ENCODE assay signal across 30 cellular contexts in genomic region chr3:149705416-149705815, GRCh38.
"Had no signal": no experiment of that assay in that cellular context is flagged by ENCODE, and none has a peak within 500 bp of the region (broad histone marks: within the 10 kb centered on the region; RNA-seq: fewer than 3 reads in every experiment).

No MANE protein-coding gene starts in this region.

- H3K27me3 Mint-ChIP-seq: activated CD4-positive, alpha-beta memory T cell treated with anti-CD3 and anti-CD28 coated beads for 36 hours; activated CD4-positive, alpha-beta T cell treated with anti-CD3 and anti-CD28 coated beads, Interleukin-2, amount 10 ng/mL, durations not matched to agents 24 days and 14 days had no signal

- ATAC-seq: left colon; naive thymus-derived CD4-positive, alpha-beta T cell; stimulated activated naive B cell treated with anti-CD40 and anti-IgM and Interleukin-4, amounts not matched to agents 10 μg/mL and 1 μg/mL and 100 μg/mL, for 72 hours had no signal

- H3K9me3 Mint-ChIP-seq: activated CD4-positive, alpha-beta memory T cell treated with anti-CD3 and anti-CD28 coated beads for 36 hours; activated CD4-positive, alpha-beta T cell treated with anti-CD3 and anti-CD28 coated beads, Interleukin-2, amount 10 ng/mL, durations not matched to agents 24 days and 14 days; activated naive CD4-positive, alpha-beta T cell treated with anti-CD3 and anti-CD28 coated beads for 36 hours; stimulated activated naive B cell treated with anti-CD40 and anti-IgM and Interleukin-4, amounts not matched to agents 10 μg/mL and 1 μg/mL and 100 μg/mL, for 72 hours had no signal

- H3K9me3 ChIP-seq: colonic mucosa, esophagus squamous epithelium, right atrium auricular region, suprapubic skin, tibial nerve had no signal

- H3K36me3 ChIP-seq: colonic mucosa, esophagus squamous epithelium, right atrium auricular region, suprapubic skin, tibial nerve had no signal

- H3K27me3 ChIP-seq: colonic mucosa, esophagus squamous epithelium, right atrium auricular region, suprapubic skin, tibial nerve had no signal

- FAIRE-seq: kidney, urothelium cell line had no signal

- H3K4me3 Mint-ChIP-seq: activated CD4-positive, alpha-beta memory T cell treated with anti-CD3 and anti-CD28 coated beads for 36 hours; activated CD4-positive, alpha-beta T cell treated with anti-CD3 and anti-CD28 coated beads, Interleukin-2, amount 10 ng/mL, durations not matched to agents 24 days and 14 days; activated naive CD4-positive, alpha-beta T cell treated with anti-CD3 and anti-CD28 coated beads for 36 hours; activated naive CD8-positive, alpha-beta T cell treated with anti-CD3 and anti-CD28 coated beads, Interleukin-2, amount 10 ng/mL, durations not matched to agents 7 days and 5 days; activated T-helper 1 cell treated with anti-CD3 and anti-CD28 coated beads, Interleukin-12 subunit alpha, Interleukin-12 subunit beta, Interleukin-2, Interleukin-4 antibody, amounts not matched to agents 30 ng/mL and 10 ng/mL and 1 ng/mL, durations not matched to agents 14 hours and 24 hours and 36 hours; naive thymus-derived CD4-positive, alpha-beta T cell; neural crest cell; stimulated activated naive B cell treated with anti-CD40 and anti-IgM and Interleukin-4, amounts not matched to agents 10 μg/mL and 1 μg/mL and 100 μg/mL, for 72 hours had no signal

- H3K9ac ChIP-seq: parathyroid adenoma had no signal

- H3K4me1 ChIP-seq: colonic mucosa, esophagus squamous epithelium, parathyroid adenoma, right atrium auricular region had no signal

- DNase-seq: activated CD4-positive, alpha-beta memory T cell treated with anti-CD3 and anti-CD28 coated beads for 36 hours; activated CD4-positive, alpha-beta T cell treated with anti-CD3 and anti-CD28 coated beads, Interleukin-2, amount 10 ng/mL, durations not matched to agents 24 days and 14 days; activated CD4-positive, CD25-positive, alpha-beta regulatory T cell treated with anti-CD3 and anti-CD28 coated beads, Interleukin-2, amount 50 U/mL, for 72 hours; activated CD8-positive, alpha-beta memory T cell treated with anti-CD3 and anti-CD28 coated beads, Interleukin-2, amount 50 U/mL, for 4 hours; activated effector memory CD4-positive, alpha-beta T cell treated with anti-CD3 and anti-CD28 coated beads, Interleukin-2, amount 50 U/mL, for 16 hours; activated naive CD4-positive, alpha-beta T cell treated with anti-CD3 and anti-CD28 coated beads for 36 hours; activated naive CD8-positive, alpha-beta T cell treated with anti-CD3 and anti-CD28 coated beads, Interleukin-2, amount 10 ng/mL, durations not matched to agents 7 days and 5 days; activated T-cell treated with anti-CD3 and anti-CD28 coated beads, Interleukin-2, amount 50 U/mL, for 1 hour; colonic mucosa; effector CD8-positive, alpha-beta T cell; esophagus squamous epithelium; head of caudate nucleus; hippocampal formation; kidney; left colon; midbrain; naive thymus-derived CD4-positive, alpha-beta T cell; nucleus accumbens; stimulated activated CD4-positive, alpha-beta T cell treated with anti-CD3 and anti-CD28 coated beads, Interleukin-15, amount 100 ng/mL, for 24 hours; stimulated activated CD4-positive, alpha-beta T cell treated with anti-CD3 and anti-CD28 coated beads, Interleukin-2, amount 100 ng/mL, for 24 hours; stimulated activated naive B cell treated with anti-CD40 and anti-IgM and Interleukin-4, amounts not matched to agents 10 μg/mL and 1 μg/mL and 100 μg/mL, for 72 hours; T-helper 2 cell had no signal

- H3K27ac Mint-ChIP-seq: activated CD4-positive, alpha-beta memory T cell treated with anti-CD3 and anti-CD28 coated beads for 36 hours; activated CD4-positive, alpha-beta T cell treated with anti-CD3 and anti-CD28 coated beads, Interleukin-2, amount 10 ng/mL, durations not matched to agents 24 days and 14 days; activated naive CD4-positive, alpha-beta T cell treated with anti-CD3 and anti-CD28 coated beads for 36 hours; activated naive CD8-positive, alpha-beta T cell treated with anti-CD3 and anti-CD28 coated beads, Interleukin-2, amount 10 ng/mL, durations not matched to agents 7 days and 5 days; activated T-helper 1 cell treated with anti-CD3 and anti-CD28 coated beads, Interleukin-12 subunit alpha, Interleukin-12 subunit beta, Interleukin-2, Interleukin-4 antibody, amounts not matched to agents 30 ng/mL and 10 ng/mL and 1 ng/mL, durations not matched to agents 14 hours and 24 hours and 36 hours; naive thymus-derived CD4-positive, alpha-beta T cell; stimulated activated naive B cell treated with anti-CD40 and anti-IgM and Interleukin-4, amounts not matched to agents 10 μg/mL and 1 μg/mL and 100 μg/mL, for 72 hours had no signal

- H3K27ac ChIP-seq: colonic mucosa, epithelial cell of prostate, esophagus squamous epithelium, parathyroid adenoma, right atrium auricular region, suprapubic skin, tibial nerve had no signal

- H3K4me3 ChIP-seq: colonic mucosa, esophagus squamous epithelium, right atrium auricular region, suprapubic skin, tibial nerve had no signal
